In the genomic region with DNA sequence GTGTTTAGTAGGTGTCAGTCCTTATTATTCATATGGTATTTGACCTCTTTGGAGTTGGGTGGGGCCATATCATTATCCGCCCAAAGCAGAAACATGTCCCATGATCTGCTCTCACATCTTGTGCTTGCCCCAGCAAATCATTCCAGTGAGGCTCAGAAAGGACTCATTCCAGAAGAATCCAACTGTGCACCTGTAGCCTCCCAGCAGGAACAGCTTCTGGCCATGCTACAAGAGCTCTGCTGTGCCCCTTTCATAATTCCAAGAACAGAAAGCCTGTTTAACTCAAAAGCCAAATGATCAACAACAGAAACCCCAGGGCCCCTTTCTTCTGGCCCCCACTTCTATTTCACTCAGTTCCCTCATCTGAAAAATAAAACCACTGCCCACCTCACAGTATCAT, we compare ENCODE assay signal across 19 cellular contexts.
"Had no signal": no experiment of that assay in that cellular context is flagged by ENCODE, and none has a peak within 500 bp of the region (broad histone marks: within the 10 kb centered on the region; RNA-seq: fewer than 3 reads in every experiment).

No MANE protein-coding gene starts in this region.

- H3K27ac ChIP-seq: RWPE1 had no signal

- DNase-seq: KBM-7, MV-4-11, NCI-H1048, NCI-H1105, NCI-H1417, NCI-H1436 treated with DMSO at 0.1 percent for 48 hours, NCI-H1694, NCI-H1930, NCI-H2081, NCI-H2107, NCI-H2227 treated with DMSO at 0.1 percent for 48 hours, NCI-H524, NCI-H526 treated with DMSO at 0.1 percent for 48 hours, NCI-H774, PC-3, SHP77, SK-N-SH had no signal

- H3K9me3 ChIP-seq: SK-N-SH had no signal

- ATAC-seq: Panc1, PC-3 had no signal
